In the genomic region with DNA sequence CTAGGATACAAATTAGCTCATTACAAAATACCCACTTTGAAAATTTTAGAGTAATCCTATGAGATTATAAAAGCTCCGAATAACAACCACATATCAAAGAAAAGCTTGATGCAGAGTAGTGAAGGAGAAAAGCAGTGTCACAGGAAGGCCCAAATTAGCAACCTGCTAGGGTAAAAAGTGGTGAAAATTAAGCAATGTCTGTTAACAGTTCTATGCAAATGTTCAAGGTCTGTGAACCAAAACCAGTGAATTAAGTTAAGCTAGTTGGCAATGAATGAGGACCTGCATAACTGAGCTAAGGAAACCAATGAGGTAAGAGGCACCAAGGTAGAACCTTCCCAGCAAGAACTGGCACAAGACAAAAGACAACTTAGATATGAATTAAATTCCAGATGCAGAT, we compare ENCODE assay signal across 13 cellular contexts. TPM values are rescaled to one million over a fixed set of nuclear protein-coding genes. Genes with fewer than 3 reads are reported as not detected.
DNase-seq lines count a peak whose midpoint lies in the region; ATAC-seq, FAIRE-seq and TF ChIP-seq lines count a peak whose summit lies in the region.
"Had no signal": no experiment of that assay in that cellular context is flagged by ENCODE, and none has a peak within 500 bp of the region (broad histone marks: within the 10 kb centered on the region; RNA-seq: fewer than 3 reads in every experiment).

No MANE protein-coding gene starts in this region.

- TF ChIP-seq CTCF in GM23338 (conservative IDR thresholded peaks at IDR 0.05; ENCODE audit: low read depth in 2 of 2) (no peak), right atrium auricular region (IDR thresholded peaks at IDR 0.05) (no peak)

- H3F3A ChIP-seq in GM23338 (replicated peaks; ENCODE audit: low read depth): no peaks in the 10 kb centered on the region

- H3K36me3 ChIP-seq in GM23338 (ENCODE audit: insufficient read depth) (no peaks in the 10 kb centered on the region), Karpas-422 (ENCODE audit: insufficient read depth, low read length) (no peaks in the 10 kb centered on the region), right atrium auricular region (no peaks in the 10 kb centered on the region)
- H3K36me3 ChIP-seq in CD8-positive, alpha-beta memory T cell (ENCODE audit: insufficient read depth, low read length): no peaks in the 10 kb centered on the region
- H3K36me3 ChIP-seq: vagina had no signal

- H3K79me2 ChIP-seq in GM23338 (replicated peaks; ENCODE audit: insufficient read depth): peaks cover 54% of the 10 kb centered on the region
- no peaks in the 10 kb centered on the region; the same call in 1 of the 2 replicates for H3K79me2 ChIP-seq in Karpas-422 (ENCODE audit: low read length)

- peak; percentile 28 for DNase-seq in GM23338 (ENCODE audit: low spot score)
- DNase-seq in Karpas-422: peak; percentile 86
- DNase-seq in left kidney (ENCODE audit: low read depth, low spot score): peak; percentile 48
- DNase-seq in activated effector memory CD4-positive, alpha-beta T cell treated with anti-CD3 and anti-CD28 coated beads, Interleukin-2, amount 50 U/mL, for 16 hours: no peak
- no peak for DNase-seq in right atrium auricular region (ENCODE audit: low spot score)
- no peak for DNase-seq in CD8-positive, alpha-beta memory T cell
- DNase-seq in H54 (ENCODE audit: insufficient read length, low spot score): no peak
- DNase-seq: amygdala; NCI-H2171 treated with DMSO at 0.1 percent for 48 hours; stimulated activated CD4-positive, alpha-beta T cell treated with anti-CD3 and anti-CD28 coated beads, Interleukin-2, amount 100 ng/mL, for 48 hours had no signal

- peaks cover 15% of the 10 kb centered on the region; the same call in 2 of the 3 replicates for H3K36me3 Mint-ChIP-seq in GM23338 (ENCODE audit: low read depth)
- peaks cover 0 to 12% (median 8%) of the 10 kb centered on the region in 3 donors for H3K36me3 Mint-ChIP-seq in CD8-positive, alpha-beta memory T cell

- no peaks in the 10 kb centered on the region; the same call in 2 of the 3 replicates for H3K9me3 Mint-ChIP-seq in GM23338
- H3K9me3 Mint-ChIP-seq in CD8-positive, alpha-beta memory T cell: no peaks in the 10 kb centered on the region

- POLR2A ChIA-PET in CD8-positive, alpha-beta memory T cell (lab: Charles Lee): no interaction called here

- peaks cover 19% of the 10 kb centered on the region for H3K4me1 ChIP-seq in GM23338 (ENCODE audit: insufficient read depth)
- peaks cover 49% of the 10 kb centered on the region for H3K4me1 ChIP-seq in Karpas-422 (ENCODE audit: low read length)
- H3K4me1 ChIP-seq in right atrium auricular region: no peaks in the 10 kb centered on the region
- H3K4me1 ChIP-seq in CD8-positive, alpha-beta memory T cell (ENCODE audit: insufficient read depth, low read length): no peaks in the 10 kb centered on the region
- H3K4me1 ChIP-seq: vagina had no signal

- H2AFZ ChIP-seq in GM23338: no peak overlapping the region
- H2AFZ ChIP-seq in Karpas-422 (ENCODE audit: low read length): no peak overlapping the region

- peaks cover 4% of the 10 kb centered on the region for H3K27me3 Mint-ChIP-seq in GM23338 (ENCODE audit: insufficient read depth, low read depth, poor library complexity)
- H3K27me3 Mint-ChIP-seq in CD8-positive, alpha-beta memory T cell: no peaks in the 10 kb centered on the region

- 0 out of 2 replicates have a peak, but pooled peaks cover 4% of the 10 kb centered on the region for H3K9me2 ChIP-seq in GM23338 (ENCODE audit: insufficient read depth)
- no peaks in the 10 kb centered on the region for H3K9me2 ChIP-seq in Karpas-422 (replicated peaks; ENCODE audit: insufficient read depth, low read length)

- ATAC-seq in GM18517 (IDR thresholded peaks at IDR 0.05; ENCODE audit: unreplicated experiment) (peak; percentile 99), GM23338 (peak; percentile 27)

- H3K4me2 ChIP-seq in GM23338 (peak overlapping the region; percentile 12), Karpas-422 (ENCODE audit: low read depth, low read length, poor library complexity, severe bottlenecking) (peak overlapping the region; percentile 78)

- H3K27ac ChIP-seq in GM23338 (ENCODE audit: low read depth) (peak overlapping the region; percentile 24; the same call in 1 of the 2 replicates), Karpas-422 (ENCODE audit: low read length) (peak overlapping the region; percentile 100), right atrium auricular region (no peak overlapping the region)
- H3K27ac ChIP-seq in CD8-positive, alpha-beta memory T cell (ENCODE audit: low read depth, low read length): no peak overlapping the region
- H3K27ac ChIP-seq: vagina, VCaP had no signal

- H3K27me3 ChIP-seq in GM23338 (ENCODE audit: insufficient read depth) (no peaks in the 10 kb centered on the region), Karpas-422 (ENCODE audit: low read length) (no peaks in the 10 kb centered on the region), right atrium auricular region (no peaks in the 10 kb centered on the region)
- no peaks in the 10 kb centered on the region for H3K27me3 ChIP-seq in CD8-positive, alpha-beta memory T cell (ENCODE audit: insufficient read depth, low read length, poor library complexity, severe bottlenecking)
- H3K27me3 ChIP-seq: vagina had no signal

- H3K4me3 Mint-ChIP-seq in GM23338: peak overlapping the region; percentile 19; the same call in 1 of the 3 replicates
- no peak overlapping the region for H3K4me3 Mint-ChIP-seq in CD8-positive, alpha-beta memory T cell

- H4K20me1 ChIP-seq in GM23338 (replicated peaks; ENCODE audit: insufficient read depth): peaks cover 2% of the 10 kb centered on the region; the same call in 1 of the 2 replicates
- H4K20me1 ChIP-seq in Karpas-422 (ENCODE audit: insufficient read depth, low read depth, low read length): no peaks in the 10 kb centered on the region

- TF ChIP-seq POLR2A in H54 (IDR thresholded peaks at IDR 0.05; ENCODE audit: low read depth, low read length): no peak

- no peak for FAIRE-seq in H54 (lab: Jason Lieb, UNC)

- peak overlapping the region; percentile 79 for H3K9ac ChIP-seq in Karpas-422 (ENCODE audit: low read length)

- no peaks in the 10 kb centered on the region for H3K9me3 ChIP-seq in Karpas-422 (ENCODE audit: low read length)
- no peaks in the 10 kb centered on the region for H3K9me3 ChIP-seq in right atrium auricular region
- no peaks in the 10 kb centered on the region for H3K9me3 ChIP-seq in CD8-positive, alpha-beta memory T cell (ENCODE audit: low read length)
- H3K9me3 ChIP-seq: vagina had no signal

- H3K4me1 Mint-ChIP-seq in GM23338: peaks cover 22% of the 10 kb centered on the region
- H3K4me1 Mint-ChIP-seq in CD8-positive, alpha-beta memory T cell: peaks cover 2 to 14% (median 8%) of the 10 kb centered on the region in 3 donors

- H3K4me3 ChIP-seq in GM23338 (no peak overlapping the region), Karpas-422 (ENCODE audit: low read length) (peak overlapping the region; percentile 64), right atrium auricular region (no peak overlapping the region)
- no peak overlapping the region for H3K4me3 ChIP-seq in CD8-positive, alpha-beta memory T cell (ENCODE audit: low read length)
- H3K4me3 ChIP-seq: vagina had no signal

- H3K27ac Mint-ChIP-seq in GM23338: peak overlapping the region; percentile 50
- peak overlapping the region in 1 of 8 donors; percentile 61 for H3K27ac Mint-ChIP-seq in CD8-positive, alpha-beta memory T cell

- CTCF ChIA-PET in CD8-positive, alpha-beta memory T cell (lab: Charles Lee): interaction anchor here (1.0 to 2.0 kb wide), 3 partner anchors 12 to 159 kb away, joined by 3 to 8 read pairs (median 3); no protein-coding TSS in a partner anchor

TF ChIP-seq in GM23338, 12 proteins besides CTCF, POLR2A, EP300 and RAD21 (continues in another document):
- TF ChIP-seq, protein P1, sequence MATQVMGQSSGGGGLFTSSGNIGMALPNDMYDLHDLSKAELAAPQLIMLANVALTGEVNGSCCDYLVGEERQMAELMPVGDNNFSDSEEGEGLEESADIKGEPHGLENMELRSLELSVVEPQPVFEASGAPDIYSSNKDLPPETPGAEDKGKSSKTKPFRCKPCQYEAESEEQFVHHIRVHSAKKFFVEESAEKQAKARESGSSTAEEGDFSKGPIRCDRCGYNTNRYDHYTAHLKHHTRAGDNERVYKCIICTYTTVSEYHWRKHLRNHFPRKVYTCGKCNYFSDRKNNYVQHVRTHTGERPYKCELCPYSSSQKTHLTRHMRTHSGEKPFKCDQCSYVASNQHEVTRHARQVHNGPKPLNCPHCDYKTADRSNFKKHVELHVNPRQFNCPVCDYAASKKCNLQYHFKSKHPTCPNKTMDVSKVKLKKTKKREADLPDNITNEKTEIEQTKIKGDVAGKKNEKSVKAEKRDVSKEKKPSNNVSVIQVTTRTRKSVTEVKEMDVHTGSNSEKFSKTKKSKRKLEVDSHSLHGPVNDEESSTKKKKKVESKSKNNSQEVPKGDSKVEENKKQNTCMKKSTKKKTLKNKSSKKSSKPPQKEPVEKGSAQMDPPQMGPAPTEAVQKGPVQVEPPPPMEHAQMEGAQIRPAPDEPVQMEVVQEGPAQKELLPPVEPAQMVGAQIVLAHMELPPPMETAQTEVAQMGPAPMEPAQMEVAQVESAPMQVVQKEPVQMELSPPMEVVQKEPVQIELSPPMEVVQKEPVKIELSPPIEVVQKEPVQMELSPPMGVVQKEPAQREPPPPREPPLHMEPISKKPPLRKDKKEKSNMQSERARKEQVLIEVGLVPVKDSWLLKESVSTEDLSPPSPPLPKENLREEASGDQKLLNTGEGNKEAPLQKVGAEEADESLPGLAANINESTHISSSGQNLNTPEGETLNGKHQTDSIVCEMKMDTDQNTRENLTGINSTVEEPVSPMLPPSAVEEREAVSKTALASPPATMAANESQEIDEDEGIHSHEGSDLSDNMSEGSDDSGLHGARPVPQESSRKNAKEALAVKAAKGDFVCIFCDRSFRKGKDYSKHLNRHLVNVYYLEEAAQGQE (IDR thresholded peaks at IDR 0.05; ENCODE audit: unreplicated experiment): no peak
- TF ChIP-seq CREB1 (CRISPR knock-in tag; IDR thresholded peaks at IDR 0.05; ENCODE audit: low read depth): no peak
- no peak for TF ChIP-seq STAT1 (IDR thresholded peaks at IDR 0.05; ENCODE audit: unreplicated experiment)
- no peak for TF ChIP-seq NANOG (IDR thresholded peaks at IDR 0.05; ENCODE audit: borderline replicate concordance)

RNA-seq across cellular contexts. Expression of gene PRDM10, which starts 29.6 kb away (rescaled TPM):
- 12.5 and 14.9 TPM in 2 replicates for total RNA-seq in GM23338 (2014; rRNA removed; shearing (Covaris generic))
- 4.0 and 5.2 TPM in 2 replicates for polyA plus RNA-seq in GM23338 (2016; fragmentation: Nextera tagmentation; extraction: Ambion mirVana)
- total RNA-seq in Karpas-422 (2014; rRNA removed; shearing (Covaris generic); ENCODE audit: low replicate concordance): 7.1 and 9.8 TPM in 2 replicates
- total RNA-seq in right atrium auricular region: 1 to 10 TPM; 4.3 TPM
- 10 to 100 TPM; 16.0 to 17.7 TPM for total RNA-seq in CD8-positive, alpha-beta memory T cell
- polyA plus RNA-seq in CD8-positive, alpha-beta memory T cell: 2.8 TPM

Comparison
In these comparisons a context has a peak if more than half of its experiments do, and no peak if none do; other contexts are left out.
1. DNase-seq: peak in GM23338 (single experiment), Karpas-422 (single experiment) and left kidney (single experiment); none in activated effector memory CD4-positive, alpha-beta T cell treated with anti-CD3 and anti-CD28 coated beads, Interleukin-2, amount 50 U/mL, for 16 hours (single experiment), right atrium auricular region (single experiment), CD8-positive, alpha-beta memory T cell (0 of 5) and H54 (single experiment).
2. H3K27ac ChIP-seq: peak in GM23338 (single experiment) and Karpas-422 (single experiment); none in right atrium auricular region (0 of 2) and CD8-positive, alpha-beta memory T cell (single experiment).